In genomic region chr12:53079226-53080117, GRCh38 we compare ENCODE assay signal across 8 cellular contexts. TPM values are rescaled to one million over a fixed set of nuclear protein-coding genes. Genes with fewer than 3 reads are reported as not detected.
DNase-seq lines count a peak whose midpoint lies in the region; ATAC-seq and TF ChIP-seq lines count a peak whose summit lies in the region.

SPRYD3 (minus strand) TSS chr12:53079390; CDS start chr12:53079333, 57 bp downstream.

- no peaks in the 10 kb centered on the region for H3K27me3 Mint-ChIP-seq in osteocyte (ENCODE audit: unreplicated experiment)

- WGBS in thymus = 5% methylated on average over 67 of the region's 67 CpGs

- no peaks in the 10 kb centered on the region for H3K9me3 ChIP-seq in thymus (ENCODE audit: control insufficient read depth)

- peak within 1 kb of the TSS; percentile 88 for H3K4me3 Mint-ChIP-seq in osteocyte (ENCODE audit: unreplicated experiment)

- H3K4me1 Mint-ChIP-seq in osteocyte (ENCODE audit: unreplicated experiment) = peaks cover 26% of the 10 kb centered on the region

- H3K27ac ChIP-seq in thymus (ENCODE audit: low read depth) = peak within 1 kb of the TSS; percentile 94

- peaks cover 7% of the 10 kb centered on the region for H3K4me1 ChIP-seq in thymus (ENCODE audit: control insufficient read depth, insufficient read depth, low read length)

- H3K4me3 ChIP-seq in GM08714 (ENCODE audit: low read length) = peak within 1 kb of the TSS; percentile 75
- H3K4me3 ChIP-seq in thymus (ENCODE audit: low read length) = peak within 1 kb of the TSS; percentile 84

- H3K9me3 Mint-ChIP-seq in activated naive CD4-positive, alpha-beta T cell treated with anti-CD3 and anti-CD28 coated beads, Interleukin-2, amount 50 U/mL, for 72 hours = no peaks in the 10 kb centered on the region
- H3K9me3 Mint-ChIP-seq in osteocyte (ENCODE audit: unreplicated experiment) = no peaks in the 10 kb centered on the region

- H3K36me3 ChIP-seq in thymus (ENCODE audit: control insufficient read depth, insufficient read depth) = peaks cover 18% of the 10 kb centered on the region

- H3K27me3 ChIP-seq in thymus (ENCODE audit: control insufficient read depth, insufficient read depth) = no peaks in the 10 kb centered on the region

- peak; percentile 99 for ATAC-seq in HG02610 (IDR thresholded peaks at IDR 0.05; ENCODE audit: unreplicated experiment)
- ATAC-seq in activated naive CD4-positive, alpha-beta T cell treated with anti-CD3 and anti-CD28 coated beads, Interleukin-2, amount 50 U/mL, for 72 hours = peak; percentile 97 to 98

- peak within 1 kb of the TSS; percentile 91 to 95 for H3K27ac Mint-ChIP-seq in activated naive CD4-positive, alpha-beta T cell treated with anti-CD3 and anti-CD28 coated beads, Interleukin-2, amount 50 U/mL, for 72 hours
- peak within 1 kb of the TSS; percentile 97 for H3K27ac Mint-ChIP-seq in osteocyte (ENCODE audit: unreplicated experiment)

- peak; percentile 93 for DNase-seq in NCI-H1092 treated with DMSO at 0.1 percent for 48 hours (lab: John Stamatoyannopoulos, UW)
- DNase-seq in SKM-1 (lab: John Stamatoyannopoulos, UW; ENCODE audit: unreplicated experiment) = peak; percentile 48
- DNase-seq in activated naive CD4-positive, alpha-beta T cell treated with anti-CD3 and anti-CD28 coated beads, Interleukin-2, amount 50 U/mL, for 72 hours (ENCODE audit: low spot score in 2 of 2) = peak; percentile 99
- peak; percentile 56 for DNase-seq in glomerular endothelial cell (ENCODE audit: extremely low read depth, low read depth, low spot score)
- peak; percentile 99 for DNase-seq in osteocyte (ENCODE audit: extremely low spot score, unreplicated experiment)

- no peak for TF ChIP-seq CTCF in osteocyte (IDR thresholded peaks at IDR 0.05)

- H3K36me3 Mint-ChIP-seq in activated naive CD4-positive, alpha-beta T cell treated with anti-CD3 and anti-CD28 coated beads, Interleukin-2, amount 50 U/mL, for 72 hours = peaks cover 0 to 5% of the 10 kb centered on the region in 2 donors
- H3K36me3 Mint-ChIP-seq in osteocyte (ENCODE audit: unreplicated experiment) = peaks cover 16% of the 10 kb centered on the region

RNA-seq across cellular contexts. Expression of gene SPRYD3, which starts in this region (rescaled TPM):
- total RNA-seq in activated naive CD4-positive, alpha-beta T cell treated with anti-CD3 and anti-CD28 coated beads, Interleukin-2, amount 50 U/mL, for 72 hours = 10 to 100 TPM; 19.2 to 22.2 TPM
- total RNA-seq in glomerular endothelial cell (27.0 and 32.7 TPM in 2 replicates), osteocyte (28.3 and 29.0 TPM in 2 replicates)
- polyA plus RNA-seq in thymus = 17.3 TPM

Comparison
In these comparisons a context has a peak if more than half of its experiments do, and no peak if none do; other contexts are left out.
1. Peak in every context shown above with its lines: DNase-seq, ATAC-seq, H3K4me3 ChIP-seq and H3K27ac ChIP-seq.
2. DNase-seq: peak in every context shown above with its lines; median percentile 99 in activated naive CD4-positive, alpha-beta T cell treated with anti-CD3 and anti-CD28 coated beads, Interleukin-2, amount 50 U/mL, for 72 hours; 99 in osteocyte; 93 in NCI-H1092 treated with DMSO at 0.1 percent for 48 hours; 56 in glomerular endothelial cell; 48 in SKM-1.